In the genomic region with DNA sequence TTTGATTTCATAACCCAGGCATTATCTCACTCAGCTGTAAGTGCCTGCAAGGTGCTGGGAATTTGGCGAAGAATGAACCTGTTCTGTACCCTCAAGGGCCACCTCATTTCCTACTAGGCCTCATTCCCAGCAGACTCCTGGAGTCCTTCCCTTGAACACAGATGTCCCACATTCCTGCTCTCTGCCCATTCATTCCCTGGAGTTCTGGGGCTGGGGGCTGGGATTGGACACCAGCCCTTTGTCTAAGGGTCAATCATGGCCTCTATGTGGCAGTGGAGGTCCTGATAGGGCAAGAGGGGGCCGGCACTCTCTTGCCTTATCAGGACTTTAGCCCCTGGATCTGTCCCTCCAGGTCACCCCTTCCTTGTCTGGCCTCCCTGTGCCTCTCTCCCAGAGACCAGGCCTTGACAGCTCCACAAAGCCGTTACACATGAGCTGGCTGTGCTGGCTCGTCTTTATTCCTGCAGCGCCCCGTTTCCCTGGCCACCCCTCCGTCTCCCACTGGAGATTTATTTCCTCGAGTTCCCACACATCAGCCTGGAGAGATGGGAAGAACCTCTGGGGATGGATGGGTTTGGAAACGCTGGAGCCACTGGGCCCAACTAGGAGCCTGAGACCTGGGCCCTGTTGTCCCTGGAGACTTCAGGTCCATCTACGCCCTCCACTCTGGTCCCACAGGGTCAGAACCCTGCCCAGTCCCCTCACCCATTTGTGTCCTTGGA, we compare ENCODE assay signal across 1 cellular context.
TF ChIP-seq lines count a peak whose summit lies in the region.

No MANE protein-coding gene starts in this region.

TF ChIP-seq in SK-N-SH treated with all-trans-retinoic acid at 6 μM for 48 hours, 23 proteins besides CTCF, POLR2A, EP300 and RAD21 (continued from another document):
- no peak for TF ChIP-seq ISL1 (CRISPR knock-in tag; IDR thresholded peaks at IDR 0.05)
- TF ChIP-seq TCF4 (CRISPR knock-in tag; IDR thresholded peaks at IDR 0.05; ENCODE audit: borderline replicate concordance) = no peak
- TF ChIP-seq ESRRG (CRISPR knock-in tag; IDR thresholded peaks at IDR 0.05) = no peak
TF ChIP-seq in SK-N-SH treated with all-trans-retinoic acid at 6 μM for 48 hours: peak in this region for 0.
